In genomic region chr6:154920502-154921200, GRCh38 we compare ENCODE assay signal across 24 cellular contexts.
"Had no signal": no experiment of that assay in that cellular context is flagged by ENCODE, and none has a peak within 500 bp of the region (broad histone marks: within the 10 kb centered on the region; RNA-seq: fewer than 3 reads in every experiment).

No MANE protein-coding gene starts in this region.

- ATAC-seq: activated CD4-positive, CD25-positive, alpha-beta regulatory T cell treated with anti-CD3 and anti-CD28 coated beads, Interleukin-2, amount 50 U/mL, for 24 hours; activated CD8-positive, alpha-beta T cell treated with anti-CD3 and anti-CD28 coated beads, Interleukin-2, amount 10 ng/mL, durations not matched to agents 7 days and 5 days; Panc1; Right ventricle myocardium inferior; SK-N-SH treated with all-trans-retinoic acid at 6 μM for 48 hours had no signal

- H3K27ac Mint-ChIP-seq: activated CD8-positive, alpha-beta T cell treated with anti-CD3 and anti-CD28 coated beads, Interleukin-2, amount 10 ng/mL, durations not matched to agents 7 days and 5 days; activated naive CD4-positive, alpha-beta T cell treated with anti-CD3 and anti-CD28 coated beads, Interleukin-2, amount 50 U/mL, for 24 hours; activated T-cell treated with anti-CD3 and anti-CD28 coated beads, Interleukin-2, amount 50 U/mL, for 24 hours; activated T-helper 1 cell treated with anti-CD3 and anti-CD28 coated beads, Interleukin-12 subunit alpha, Interleukin-12 subunit beta, Interleukin-2, Interleukin-4 antibody, amounts not matched to agents 30 ng/mL and 10 ng/mL and 1 ng/mL, durations not matched to agents 14 hours and 24 hours and 36 hours; T-helper 1 cell treated with Interleukin-12 subunit alpha and Interleukin-12 subunit beta and Interleukin-4 antibody, amounts not matched to agents 30 μg/mL and 1 μg/mL, for 36 hours had no signal

- H3K4me3 Mint-ChIP-seq: activated CD8-positive, alpha-beta T cell treated with anti-CD3 and anti-CD28 coated beads, Interleukin-2, amount 10 ng/mL, durations not matched to agents 7 days and 5 days; activated naive CD4-positive, alpha-beta T cell treated with anti-CD3 and anti-CD28 coated beads, Interleukin-2, amount 50 U/mL, for 24 hours; activated T-cell treated with anti-CD3 and anti-CD28 coated beads, Interleukin-2, amount 50 U/mL, for 24 hours; activated T-helper 1 cell treated with anti-CD3 and anti-CD28 coated beads, Interleukin-12 subunit alpha, Interleukin-12 subunit beta, Interleukin-2, Interleukin-4 antibody, amounts not matched to agents 30 ng/mL and 10 ng/mL and 1 ng/mL, durations not matched to agents 14 hours and 24 hours and 36 hours; T-helper 1 cell treated with Interleukin-12 subunit alpha and Interleukin-12 subunit beta and Interleukin-4 antibody, amounts not matched to agents 30 μg/mL and 1 μg/mL, for 36 hours had no signal

- DNase-seq: activated CD4-positive, alpha-beta T cell treated with anti-CD3 and anti-CD28 coated beads for 4 hours; activated CD8-positive, alpha-beta memory T cell treated with anti-CD3 and anti-CD28 coated beads, Interleukin-2, amount 50 U/mL, for 48 hours; activated CD8-positive, alpha-beta T cell treated with anti-CD3 and anti-CD28 coated beads, Interleukin-2, amount 10 ng/mL, durations not matched to agents 7 days and 5 days; activated effector memory CD4-positive, alpha-beta T cell treated with Interleukin-2 at 50 U/mL for 16 hours; activated naive CD4-positive, alpha-beta T cell; activated T-cell treated with anti-CD3 and anti-CD28 coated beads, Interleukin-2, amount 50 U/mL, for 24 hours; amniotic stem cell; cerebellar nuclear complex; NCI-H1105; NCI-H1436; NCI-H1694 treated with DMSO at 0.1 percent for 48 hours; NCI-H2029 treated with DMSO at 0.1 percent for 48 hours; NCI-H345; NCI-H510A; NCI-H526 treated with DMSO at 0.1 percent for 48 hours; NK-92 treated with Interleukin-12 subunit alpha and Interleukin-12 subunit beta, amount 100 ng/mL, for 24 hours; SJCRH30 had no signal

- H3K27me3 Mint-ChIP-seq: activated naive CD4-positive, alpha-beta T cell treated with anti-CD3 and anti-CD28 coated beads, Interleukin-2, amount 50 U/mL, for 24 hours; activated T-cell treated with anti-CD3 and anti-CD28 coated beads, Interleukin-2, amount 50 U/mL, for 24 hours had no signal

- H3K9me3 Mint-ChIP-seq: activated naive CD4-positive, alpha-beta T cell treated with anti-CD3 and anti-CD28 coated beads, Interleukin-2, amount 50 U/mL, for 24 hours; activated T-cell treated with anti-CD3 and anti-CD28 coated beads, Interleukin-2, amount 50 U/mL, for 24 hours; activated T-helper 1 cell treated with anti-CD3 and anti-CD28 coated beads, Interleukin-12 subunit alpha, Interleukin-12 subunit beta, Interleukin-2, Interleukin-4 antibody, amounts not matched to agents 30 ng/mL and 10 ng/mL and 1 ng/mL, durations not matched to agents 14 hours and 24 hours and 36 hours; T-helper 1 cell treated with Interleukin-12 subunit alpha and Interleukin-12 subunit beta and Interleukin-4 antibody, amounts not matched to agents 30 μg/mL and 1 μg/mL, for 36 hours had no signal
